In the genomic region with DNA sequence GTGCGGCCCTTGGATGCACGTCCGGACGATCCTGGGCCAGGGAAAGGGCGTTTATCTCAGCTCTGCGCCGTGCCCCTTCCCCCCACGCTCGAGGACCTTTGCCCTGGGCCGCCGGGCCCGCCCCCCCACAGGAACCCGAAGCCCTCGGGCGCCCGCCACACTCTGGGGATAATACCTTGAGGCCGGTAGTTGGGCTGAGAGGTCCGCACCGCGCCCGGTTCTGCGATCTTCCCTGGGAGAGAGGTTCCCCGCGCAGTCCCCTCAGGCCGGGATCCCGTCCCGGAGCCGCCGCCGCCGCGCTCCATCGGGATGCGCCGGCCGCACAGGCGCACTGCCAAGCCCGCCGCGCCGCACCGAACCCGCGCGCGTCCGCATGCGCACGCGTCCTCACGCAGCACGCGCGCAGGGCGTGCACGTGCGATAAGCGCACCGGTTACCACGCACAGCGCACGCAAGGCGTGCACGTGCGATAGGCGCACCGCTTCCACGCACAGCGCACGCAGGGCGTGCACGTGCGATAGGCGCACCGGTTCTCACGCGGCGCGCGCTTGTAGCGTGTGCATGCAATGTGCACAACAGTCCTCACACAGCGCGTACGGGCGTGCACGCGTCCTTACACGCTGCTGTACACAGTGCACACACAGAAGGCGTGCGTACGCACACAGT, we compare ENCODE assay signal across 9 cellular contexts. TPM values are rescaled to one million over a fixed set of nuclear protein-coding genes. Genes with fewer than 3 reads are reported as not detected.
DNase-seq lines count a peak whose midpoint lies in the region; ATAC-seq and TF ChIP-seq lines count a peak whose summit lies in the region.
"Had no signal": no experiment of that assay in that cellular context is flagged by ENCODE, and none has a peak within 500 bp of the region (broad histone marks: within the 10 kb centered on the region; RNA-seq: fewer than 3 reads in every experiment).

A gene (minus strand): TSS at position 333 of the 666 bp plus-strand sequence. CDS start 28 bp downstream, at position 305.

- H3K36me3 ChIP-seq in lower lobe of right lung: no peaks in the 10 kb centered on the region
- H3K36me3 ChIP-seq in thymus (ENCODE audit: control insufficient read depth, insufficient read depth): no peaks in the 10 kb centered on the region

- WGBS in thymus: 21% methylated on average over 91 of the region's 91 CpGs

- H3K4me1 ChIP-seq in lower lobe of right lung (no peaks in the 10 kb centered on the region), thymus (ENCODE audit: control insufficient read depth, insufficient read depth, low read length) (no peaks in the 10 kb centered on the region)

- peaks cover 4% of the 10 kb centered on the region for H3K4me1 Mint-ChIP-seq in activated T-cell treated with anti-CD3 and anti-CD28 coated beads, Interleukin-2, amount 50 U/mL, for 24 hours (ENCODE audit: low read depth)
- H3K4me1 Mint-ChIP-seq in activated CD4-positive, alpha-beta memory T cell treated with anti-CD3 and anti-CD28 coated beads for 36 hours (ENCODE audit: low read depth): peaks cover 5% of the 10 kb centered on the region

- no peak for TF ChIP-seq CTCF in lower lobe of right lung (IDR thresholded peaks at IDR 0.05)

- no peak within 1 kb of the TSS for H3K27ac Mint-ChIP-seq in activated T-cell treated with anti-CD3 and anti-CD28 coated beads, Interleukin-2, amount 50 U/mL, for 24 hours
- H3K27ac Mint-ChIP-seq in activated CD4-positive, alpha-beta memory T cell treated with anti-CD3 and anti-CD28 coated beads for 36 hours: no peak within 1 kb of the TSS

- H3K27me3 Mint-ChIP-seq in activated T-cell treated with anti-CD3 and anti-CD28 coated beads, Interleukin-2, amount 50 U/mL, for 24 hours: peaks cover 32% of the 10 kb centered on the region
- H3K27me3 Mint-ChIP-seq in activated CD4-positive, alpha-beta memory T cell treated with anti-CD3 and anti-CD28 coated beads for 36 hours: peaks cover 11% of the 10 kb centered on the region

- DNase-seq in activated T-cell treated with anti-CD3 and anti-CD28 coated beads, Interleukin-2, amount 50 U/mL, for 24 hours: no peak
- DNase-seq in activated T-cell treated with anti-CD3 and anti-CD28 coated beads, Interleukin-2, amount 50 U/mL, for 48 hours: no peak
- DNase-seq in caudate nucleus (lab: John Stamatoyannopoulos, UW) (peak in 35 of 61 donors; percentile 0 to 65 (median 15)), lower lobe of right lung (no peak)
- DNase-seq in activated CD4-positive, alpha-beta memory T cell treated with anti-CD3 and anti-CD28 coated beads for 36 hours: no peak

- H3K4me3 Mint-ChIP-seq in activated T-cell treated with anti-CD3 and anti-CD28 coated beads, Interleukin-2, amount 50 U/mL, for 24 hours: peak within 1 kb of the TSS; percentile 56
- H3K4me3 Mint-ChIP-seq in activated CD4-positive, alpha-beta memory T cell treated with anti-CD3 and anti-CD28 coated beads for 36 hours: no peak within 1 kb of the TSS

- H3K9me3 ChIP-seq in lower lobe of right lung: no peaks in the 10 kb centered on the region
- H3K9me3 ChIP-seq in thymus (ENCODE audit: control insufficient read depth): peaks cover 2% of the 10 kb centered on the region

- POLR2A ChIA-PET in activated CD4-positive, alpha-beta memory T cell treated with anti-CD3 and anti-CD28 coated beads for 36 hours (lab: Charles Lee): no interaction called here

- ATAC-seq in lower lobe of right lung (peak in 1 of 2 donors; percentile 21), HG03520 (IDR thresholded peaks at IDR 0.05; ENCODE audit: unreplicated experiment) (no peak), HG03469 (IDR thresholded peaks at IDR 0.05; ENCODE audit: unreplicated experiment) (no peak)

- no peak within 1 kb of the TSS for H3K27ac ChIP-seq in caudate nucleus (ENCODE audit: low read depth, low read length)
- H3K27ac ChIP-seq in lower lobe of right lung: no peak within 1 kb of the TSS
- no peak within 1 kb of the TSS for H3K27ac ChIP-seq in thymus (ENCODE audit: low read depth)

- no peaks in the 10 kb centered on the region for H3K9me3 Mint-ChIP-seq in activated T-cell treated with anti-CD3 and anti-CD28 coated beads, Interleukin-2, amount 50 U/mL, for 24 hours
- no peaks in the 10 kb centered on the region for H3K9me3 Mint-ChIP-seq in activated CD4-positive, alpha-beta memory T cell treated with anti-CD3 and anti-CD28 coated beads for 36 hours
- H3K9me3 Mint-ChIP-seq: CD4-positive, CD25-positive, alpha-beta regulatory T cell had no signal

- H3K27me3 ChIP-seq in lower lobe of right lung (ENCODE audit: low read depth) (peaks cover 10% of the 10 kb centered on the region), thymus (ENCODE audit: control insufficient read depth, insufficient read depth) (peaks cover 3% of the 10 kb centered on the region)

- CTCF ChIA-PET in activated CD4-positive, alpha-beta memory T cell treated with anti-CD3 and anti-CD28 coated beads for 36 hours (lab: Charles Lee): no interaction called here

- H3K4me3 ChIP-seq in lower lobe of right lung: peak within 1 kb of the TSS; percentile 37
- peak within 1 kb of the TSS; percentile 17 for H3K4me3 ChIP-seq in thymus (ENCODE audit: low read length)

- peaks cover 5% of the 10 kb centered on the region for H3K36me3 Mint-ChIP-seq in activated T-cell treated with anti-CD3 and anti-CD28 coated beads, Interleukin-2, amount 50 U/mL, for 24 hours (ENCODE audit: low read depth)
- no peaks in the 10 kb centered on the region for H3K36me3 Mint-ChIP-seq in activated CD4-positive, alpha-beta memory T cell treated with anti-CD3 and anti-CD28 coated beads for 36 hours
- H3K36me3 Mint-ChIP-seq: CD4-positive, CD25-positive, alpha-beta regulatory T cell had no signal

- intact Hi-C loops in lower lobe of right lung (cut with DNase I): no loop called here
- intact Hi-C loops in activated CD4-positive, alpha-beta memory T cell treated with anti-CD3 and anti-CD28 coated beads for 36 hours (cut with micrococcal nuclease): no loop called here

RNA-seq across cellular contexts. Expression of the gene that starts here (rescaled TPM):
- total RNA-seq in lower lobe of right lung: 0.35 TPM
- polyA plus RNA-seq in thymus: 4.4 TPM
- under 1 TPM; 0.22 to 0.24 TPM for total RNA-seq in activated CD4-positive, alpha-beta memory T cell treated with anti-CD3 and anti-CD28 coated beads for 36 hours

Comparison
In these comparisons a context has a peak if more than half of its experiments do, and no peak if none do; other contexts are left out.
1. DNase-seq: peak in caudate nucleus (35 of 61); none in activated T-cell treated with anti-CD3 and anti-CD28 coated beads, Interleukin-2, amount 50 U/mL, for 24 hours (single experiment), activated T-cell treated with anti-CD3 and anti-CD28 coated beads, Interleukin-2, amount 50 U/mL, for 48 hours (0 of 2), lower lobe of right lung (single experiment) and activated CD4-positive, alpha-beta memory T cell treated with anti-CD3 and anti-CD28 coated beads for 36 hours (single experiment).